In genomic region chr6:161631676-161632194, GRCh38 we compare ENCODE assay signal across 15 cellular contexts.
DNase-seq lines count a peak whose midpoint lies in the region; ATAC-seq and TF ChIP-seq lines count a peak whose summit lies in the region.
"Had no signal": no experiment of that assay in that cellular context is flagged by ENCODE, and none has a peak within 500 bp of the region (broad histone marks: within the 10 kb centered on the region; RNA-seq: fewer than 3 reads in every experiment).

No MANE protein-coding gene starts in this region.

- TF ChIP-seq CTCF in IMR-90 (conservative IDR thresholded peaks at IDR 0.05; ENCODE audit: low read depth, low read length) (no peak), coronary artery (IDR thresholded peaks at IDR 0.05) (no peak), nephron (IDR thresholded peaks at IDR 0.05; ENCODE audit: unreplicated experiment in 3 of 3) (no peak)

- H3K23ac ChIP-seq in IMR-90 (ENCODE audit: low read depth, low read length) (no peak overlapping the region), mesendoderm (ENCODE audit: low read length) (no peak overlapping the region)

- H2AFZ ChIP-seq in IMR-90 (replicated peaks; ENCODE audit: low read length, poor library complexity), result no peak overlapping the region

- H4K5ac ChIP-seq in IMR-90 (ENCODE audit: low read depth, low read length), result no peak overlapping the region
- H4K5ac ChIP-seq in mesendoderm (ENCODE audit: low read length), result no peak overlapping the region

- no peak overlapping the region for H3K14ac ChIP-seq in IMR-90 (replicated peaks; ENCODE audit: low read depth, low read length)

- no peak overlapping the region for H2AK5ac ChIP-seq in IMR-90 (ENCODE audit: low read depth, low read length)
- no peak overlapping the region for H2AK5ac ChIP-seq in mesendoderm (ENCODE audit: low read length)

- H3K4me2 ChIP-seq in IMR-90 (ENCODE audit: low read depth, low read length) (no peak overlapping the region), mesendoderm (ENCODE audit: low read length) (no peak overlapping the region)

- no peaks in the 10 kb centered on the region for H3K27me3 ChIP-seq in IMR-90 (ENCODE audit: control insufficient read depth, insufficient read depth, low read length)
- H3K27me3 ChIP-seq in mesendoderm (ENCODE audit: insufficient read depth, low read length, poor library complexity), result no peaks in the 10 kb centered on the region
- H3K27me3 ChIP-seq: Peyer's patch, uterus had no signal

- H4K20me1 ChIP-seq in IMR-90 (ENCODE audit: insufficient read depth, low read length), result no peaks in the 10 kb centered on the region

- H3K79me1 ChIP-seq in IMR-90 (ENCODE audit: low read depth in 1 of 2, low read length in 2 of 2) (no peaks in the 10 kb centered on the region), mesendoderm (ENCODE audit: low read length) (no peaks in the 10 kb centered on the region)

- no peaks in the 10 kb centered on the region for H3K9me3 Mint-ChIP-seq in nephron
- no peaks in the 10 kb centered on the region for H3K9me3 Mint-ChIP-seq in stimulated activated effector memory CD8-positive, alpha-beta T cell treated with anti-CD3 and anti-CD28 coated beads, Interleukin-12 subunit alpha, Interleukin-12 subunit beta, amount 100 ng/mL, for 72 hours
- H3K9me3 Mint-ChIP-seq: CD4-positive, alpha-beta T cell; effector memory CD8-positive, alpha-beta T cell had no signal

- dilution Hi-C loops in IMR-90 (cut with HindIII; ENCODE audit: low sequenced_read_pairs, unreplicated experiment), result no loop called here

- H2AK9ac ChIP-seq in IMR-90 (replicated peaks; ENCODE audit: low read depth, low read length, poor library complexity), result no peak overlapping the region

- POLR2A ChIA-PET in IMR-90 (lab: Charles Lee; ENCODE audit: unreplicated experiment), result no interaction called here

- H4K8ac ChIP-seq in IMR-90 (ENCODE audit: low read depth in 2 of 2, low read length in 2 of 2), result no peak overlapping the region
- no peak overlapping the region for H4K8ac ChIP-seq in mesendoderm (ENCODE audit: low read depth, low read length)

- WGBS in IMR-90 (ENCODE audit: extremely low coverage in 2 of 2, insufficient read length in 1 of 2), 2 experiments, result no CpG with 5 or more reads among the region's 2 CpGs
- WGBS in mesendoderm (ENCODE audit: extremely low coverage, insufficient coverage, low lambda C conversion rate), result no CpG with 5 or more reads among the region's 2 CpGs

- CTCF ChIA-PET in IMR-90 (lab: Yijun Ruan, JAX), result no interaction called here

- H3K56ac ChIP-seq in IMR-90 (ENCODE audit: extremely low read depth, insufficient read depth, low read length), result no peak overlapping the region
- H3K56ac ChIP-seq in mesendoderm (ENCODE audit: low read length), result no peak overlapping the region

- H3K9ac ChIP-seq in IMR-90 (ENCODE audit: low read depth, low read length), result no peak overlapping the region
- no peak overlapping the region for H3K9ac ChIP-seq in mesendoderm (ENCODE audit: low read length)

- H3K4me3 Mint-ChIP-seq in nephron, result no peak overlapping the region
- no peak overlapping the region for H3K4me3 Mint-ChIP-seq in stimulated activated effector memory CD8-positive, alpha-beta T cell treated with anti-CD3 and anti-CD28 coated beads, Interleukin-12 subunit alpha, Interleukin-12 subunit beta, amount 100 ng/mL, for 72 hours
- H3K4me3 Mint-ChIP-seq: activated naive CD8-positive, alpha-beta T cell treated with anti-CD3 and anti-CD28 coated beads, Interleukin-2, amount 50 U/mL, for 24 hours; CD4-positive, alpha-beta T cell had no signal

- H3K36me3 Mint-ChIP-seq in nephron (ENCODE audit: low read depth), result no peaks in the 10 kb centered on the region
- H3K36me3 Mint-ChIP-seq in stimulated activated effector memory CD8-positive, alpha-beta T cell treated with anti-CD3 and anti-CD28 coated beads, Interleukin-12 subunit alpha, Interleukin-12 subunit beta, amount 100 ng/mL, for 72 hours, result no peaks in the 10 kb centered on the region

- H3K4me3 ChIP-seq in IMR-90 (ENCODE audit: insufficient read depth, low read depth, low read length), result no peak overlapping the region
- peak overlapping the region; percentile 3 for H3K4me3 ChIP-seq in coronary artery
- H3K4me3 ChIP-seq in mesendoderm (ENCODE audit: low read length), result no peak overlapping the region
- H3K4me3 ChIP-seq: Peyer's patch, skin epidermis, uterus had no signal

- H4K91ac ChIP-seq in IMR-90 (ENCODE audit: insufficient read depth, low read depth, low read length), result no peak overlapping the region

- no peak for TF ChIP-seq POLR2A in IMR-90 (IDR thresholded peaks at IDR 0.05; ENCODE audit: low read depth, low read length)

- H3K9me1 ChIP-seq in IMR-90 (ENCODE audit: insufficient read depth, low read length), result no peaks in the 10 kb centered on the region

- intact Hi-C loops in IMR-90 (cut with micrococcal nuclease) (no loop called here), left colon (cut with DNase I, micrococcal nuclease) (no loop called here)

- H3K4me1 Mint-ChIP-seq in nephron, result peaks cover 30% of the 10 kb centered on the region
- H3K4me1 Mint-ChIP-seq in stimulated activated effector memory CD8-positive, alpha-beta T cell treated with anti-CD3 and anti-CD28 coated beads, Interleukin-12 subunit alpha, Interleukin-12 subunit beta, amount 100 ng/mL, for 72 hours, result peaks cover 5% of the 10 kb centered on the region

- in situ Hi-C loops in IMR-90 (cut with MboI; ENCODE audit: low sequenced_read_pairs), result no loop called here

- H2BK120ac ChIP-seq in IMR-90 (ENCODE audit: low read depth, low read length), result no peak overlapping the region
- H2BK120ac ChIP-seq in mesendoderm (ENCODE audit: low read depth, low read length), result no peak overlapping the region

- ATAC-seq in IMR-90 (ENCODE audit: low read depth), result no peak
- ATAC-seq in left colon, result no peak
- ATAC-seq in stimulated activated effector memory CD8-positive, alpha-beta T cell treated with anti-CD3 and anti-CD28 coated beads, Interleukin-12 subunit alpha, Interleukin-12 subunit beta, amount 100 ng/mL, for 72 hours, result no peak
- ATAC-seq: activated naive CD8-positive, alpha-beta T cell treated with anti-CD3 and anti-CD28 coated beads, Interleukin-2, amount 50 U/mL, for 24 hours; effector memory CD8-positive, alpha-beta T cell had no signal

- no peak overlapping the region for H3K27ac ChIP-seq in IMR-90 (ENCODE audit: insufficient read depth, low read length)
- H3K27ac ChIP-seq in coronary artery, result peak overlapping the region in 1 of 2 donors; percentile 6
- H3K27ac ChIP-seq in mesendoderm (ENCODE audit: low read depth, low read length), result no peak overlapping the region
- H3K27ac ChIP-seq: Peyer's patch, uterus had no signal

- H2BK20ac ChIP-seq in IMR-90 (ENCODE audit: low read depth, low read length), result no peak overlapping the region

- H3K4me1 ChIP-seq in IMR-90 (ENCODE audit: control insufficient read depth, insufficient read depth, low read length), result no peaks in the 10 kb centered on the region
- H3K4me1 ChIP-seq in mesendoderm (ENCODE audit: control insufficient read depth, low read depth, low read length), result no peaks in the 10 kb centered on the region
- H3K4me1 ChIP-seq: Peyer's patch, uterus had no signal

- H3K9me3 ChIP-seq in IMR-90 (ENCODE audit: control insufficient read depth, insufficient read depth, low read length), result peaks cover 38% of the 10 kb centered on the region
- H3K9me3 ChIP-seq: uterus had no signal

- peak; percentile 68 for DNase-seq in AG08395 (ENCODE audit: low spot score)
- DNase-seq in IMR-90, result no peak
- no peak for DNase-seq in coronary artery (ENCODE audit: low spot score)
- no peak for DNase-seq in mesendoderm
- no peak for DNase-seq in left colon
- DNase-seq in activated CD4-positive, CD25-positive, alpha-beta regulatory T cell (lab: John Stamatoyannopoulos, UW), result no peak
- no peak for DNase-seq in stimulated activated effector memory CD8-positive, alpha-beta T cell treated with anti-CD3 and anti-CD28 coated beads, Interleukin-12 subunit alpha, Interleukin-12 subunit beta, amount 100 ng/mL, for 72 hours (ENCODE audit: low spot score in 2 of 2)
- DNase-seq: activated naive CD8-positive, alpha-beta T cell treated with anti-CD3 and anti-CD28 coated beads, Interleukin-2, amount 50 U/mL, for 24 hours; CD4-positive, alpha-beta T cell; effector memory CD8-positive, alpha-beta T cell; NCI-H2227 treated with DMSO at 0.1 percent for 48 hours; Peyer's patch; uterus had no signal

- H2BK5ac ChIP-seq in IMR-90 (ENCODE audit: low read depth, low read length, poor library complexity, severe bottlenecking) (no peak overlapping the region), mesendoderm (ENCODE audit: low read length) (no peak overlapping the region)

- no peak for TF ChIP-seq RAD21 in IMR-90 (IDR thresholded peaks at IDR 0.05; ENCODE audit: low read length)

- H2BK15ac ChIP-seq in IMR-90 (ENCODE audit: low read depth, low read length) (no peak overlapping the region), mesendoderm (replicated peaks; ENCODE audit: low read depth) (no peak overlapping the region)

- BruUV-seq in IMR-90 (replicated peaks; lab: Mats Ljungman, UMichigan), result no TSS peak

- no peaks in the 10 kb centered on the region for H3K36me3 ChIP-seq in IMR-90 (ENCODE audit: control insufficient read depth, insufficient read depth, low read length)
- no peaks in the 10 kb centered on the region for H3K36me3 ChIP-seq in mesendoderm (ENCODE audit: control insufficient read depth, insufficient read depth, low read length)
- H3K36me3 ChIP-seq: Peyer's patch, uterus had no signal

- no peak overlapping the region for H3K18ac ChIP-seq in IMR-90 (ENCODE audit: low read depth, low read length)
- no peak overlapping the region for H3K18ac ChIP-seq in mesendoderm (ENCODE audit: low read length)

- H3K79me2 ChIP-seq in mesendoderm (ENCODE audit: control insufficient read depth, insufficient read depth, low read length), result no peaks in the 10 kb centered on the region

- peak overlapping the region; percentile 51 to 79 (median 79) for H3K27ac Mint-ChIP-seq in nephron
- H3K27ac Mint-ChIP-seq in stimulated activated effector memory CD8-positive, alpha-beta T cell treated with anti-CD3 and anti-CD28 coated beads, Interleukin-12 subunit alpha, Interleukin-12 subunit beta, amount 100 ng/mL, for 72 hours, result no peak overlapping the region
- H3K27ac Mint-ChIP-seq: activated naive CD8-positive, alpha-beta T cell treated with anti-CD3 and anti-CD28 coated beads, Interleukin-2, amount 50 U/mL, for 24 hours; CD4-positive, alpha-beta T cell had no signal

- no peak overlapping the region for H3K4ac ChIP-seq in IMR-90 (ENCODE audit: low read depth, low read length)
- no peak overlapping the region for H3K4ac ChIP-seq in mesendoderm (ENCODE audit: low read depth, low read length)

- H3K27me3 Mint-ChIP-seq in nephron (ENCODE audit: low read depth), result peaks cover 7% of the 10 kb centered on the region
- H3K27me3 Mint-ChIP-seq: activated naive CD8-positive, alpha-beta T cell treated with anti-CD3 and anti-CD28 coated beads, Interleukin-2, amount 50 U/mL, for 24 hours; CD4-positive, alpha-beta T cell; effector memory CD8-positive, alpha-beta T cell had no signal

TF ChIP-seq in IMR-90, 13 proteins besides CTCF, POLR2A, EP300 and RAD21 (continues in another document):
- TF ChIP-seq NFE2L2 (IDR thresholded peaks at IDR 0.05; ENCODE audit: low read depth, low read length) (peak; percentile 31; the same call in 1 of the 2 replicates), MAFK (IDR thresholded peaks at IDR 0.05; ENCODE audit: low read depth, low read length) (no peak), CEBPB (IDR thresholded peaks at IDR 0.05; ENCODE audit: low read depth, low read length) (no peak), CHD1 (IDR thresholded peaks at IDR 0.05; ENCODE audit: low read depth, low read length) (no peak)
